Comparison of ENCODE assay signal across 16 cellular contexts in genomic region chr11:11025087-11025486, GRCh38.
DNase-seq lines count a peak whose midpoint lies in the region; ATAC-seq, FAIRE-seq and TF ChIP-seq lines count a peak whose summit lies in the region.
"Had no signal": no experiment of that assay in that cellular context is flagged by ENCODE, and none has a peak within 500 bp of the region (broad histone marks: within the 10 kb centered on the region; RNA-seq: fewer than 3 reads in every experiment).

No MANE protein-coding gene starts in this region.

- intact Hi-C loops in K562 (cut with micrococcal nuclease) = no loop called here

- peak; percentile 47 for DNase-seq in CD1c-positive myeloid dendritic cell (ENCODE audit: extremely low spot score)
- peak; percentile 36 for DNase-seq in LHCN-M2 (ENCODE audit: low read depth)
- no peak for DNase-seq in K562 (ENCODE audit: extremely low read depth in 1 of 4, low spot score in 3 of 4)
- peak; percentile 32 for DNase-seq in keratinocyte (ENCODE audit: low read depth, low spot score)
- DNase-seq in right atrium auricular region (ENCODE audit: low spot score) = no peak
- DNase-seq in activated CD8-positive, alpha-beta memory T cell treated with anti-CD3 and anti-CD28 coated beads for 24 hours = no peak
- no peak for DNase-seq in RPMI8226
- DNase-seq: activated CD4-positive, alpha-beta T cell treated with anti-CD3 and anti-CD28 coated beads, Interleukin-2, amount 10 ng/mL, durations not matched to agents 7 days and 5 days; activated naive CD4-positive, alpha-beta T cell treated with anti-CD3 and anti-CD28 coated beads, Interleukin-2, amount 50 U/mL, for 16 hours; hypothalamus; kidney glomerular epithelial cell; midbrain; NCI-H82; PC-9; stimulated activated naive CD8-positive, alpha-beta T cell treated with anti-CD3 and anti-CD28 coated beads, Interleukin-15, amount 100 ng/mL, for 72 hours had no signal

- POLR2A ChIA-PET in K562 (lab: Yijun Ruan, JAX) = interaction anchor here (0.6 to 1.7 kb wide), 2 partner anchors 14 to 232 kb away, joined by 3 to 5 read pairs; no protein-coding TSS in a partner anchor

- no TSS peak for BruUV-seq in K562 (replicated peaks; lab: Mats Ljungman, UMichigan)

- no peak for TF ChIP-seq EP300 in K562 (IDR thresholded peaks at IDR 0.05; ENCODE audit: low read length)

- dilution Hi-C loops in keratinocyte (cut with MboI; ENCODE audit: extremely low pct_ligation_motif_present, low sequenced_read_pairs) = no loop called here

- no peaks in the 10 kb centered on the region for H3K27me3 ChIP-seq in K562 (ENCODE audit: control insufficient read depth in 2 of 2, insufficient read depth in 2 of 2, low read length in 2 of 2)
- no peaks in the 10 kb centered on the region for H3K27me3 ChIP-seq in keratinocyte (ENCODE audit: control insufficient read depth, extremely low read depth, insufficient read depth, low read length)
- H3K27me3 ChIP-seq in right atrium auricular region = no peaks in the 10 kb centered on the region

- no peaks in the 10 kb centered on the region for H3K79me2 ChIP-seq in K562 (ENCODE audit: control insufficient read depth, insufficient read depth, low read length)
- no peaks in the 10 kb centered on the region for H3K79me2 ChIP-seq in keratinocyte (ENCODE audit: control insufficient read depth, insufficient read depth, low read length)

- TF ChIP-seq CTCF in K562 (IDR thresholded peaks at IDR 0.05 in 2 of 3, conservative IDR thresholded peaks at IDR 0.05 in 1 of 3; ENCODE audit: insufficient read depth in 2 of 3, low read depth in 1 of 3, low read length in 3 of 3) (no peak), keratinocyte (optimal IDR thresholded peaks at IDR 0.05 in 1 of 3, IDR thresholded peaks at IDR 0.05 in 1 of 3, conservative IDR thresholded peaks at IDR 0.05 in 1 of 3; ENCODE audit: extremely low read depth in 1 of 3, insufficient read depth in 2 of 3, low read length in 3 of 3) (no peak), right atrium auricular region (IDR thresholded peaks at IDR 0.05) (no peak)

- H2AFZ ChIP-seq in K562 (ENCODE audit: low read depth, low read length) = no peak overlapping the region
- no peak overlapping the region for H2AFZ ChIP-seq in keratinocyte (ENCODE audit: control insufficient read depth, low read length)
- H2AFZ ChIP-seq: PC-9 had no signal

- 4% methylated on average over 2 of the region's 2 CpGs for WGBS in K562 (ENCODE audit: insufficient coverage, low coverage, missing lambda C conversion rate)

- H3K9ac ChIP-seq in K562 (ENCODE audit: insufficient read depth in 1 of 2, low read depth in 2 of 2, low read length in 2 of 2) = no peak overlapping the region
- no peak overlapping the region for H3K9ac ChIP-seq in keratinocyte (ENCODE audit: control insufficient read depth, extremely low read depth, insufficient read depth, low read length)

- peaks cover 0 to 4% of the 10 kb centered on the region in 2 experiments; a peak in 2 of 5 replicates for H3K4me1 ChIP-seq in K562 (replicated peaks in 1 of 2; ENCODE audit: control insufficient read depth in 2 of 2, insufficient read depth in 2 of 2, low read length in 2 of 2)
- H3K4me1 ChIP-seq in keratinocyte (ENCODE audit: control insufficient read depth, extremely low read depth, insufficient read depth, low read length) = peaks cover 11% of the 10 kb centered on the region
- H3K4me1 ChIP-seq in right atrium auricular region = no peaks in the 10 kb centered on the region

- in situ Hi-C loops in K562 (cut with MboI) = no loop called here

- no peak for FAIRE-seq in K562 (lab: Jason Lieb, UNC)
- FAIRE-seq in keratinocyte (lab: Jason Lieb, UNC) = peak; percentile 64

- H3K4me2 ChIP-seq in K562 (ENCODE audit: insufficient read depth, low read length) (no peak overlapping the region), keratinocyte (ENCODE audit: control insufficient read depth, extremely low read depth, insufficient read depth, low read depth, low read length) (no peak overlapping the region)
- H3K4me2 ChIP-seq: PC-9 had no signal

- TF ChIP-seq RAD21 in K562 (CRISPR knock-in tag; conservative IDR thresholded peaks at IDR 0.05 in 1 of 2, IDR thresholded peaks at IDR 0.05 in 1 of 2) = no peak

- H3K9me3 ChIP-seq in K562 (replicated peaks; ENCODE audit: control insufficient read depth, insufficient read depth, low read depth, low read length) = no peaks in the 10 kb centered on the region
- no peaks in the 10 kb centered on the region for H3K9me3 ChIP-seq in keratinocyte (ENCODE audit: control insufficient read depth, low read depth, low read length)
- H3K9me3 ChIP-seq in right atrium auricular region = no peaks in the 10 kb centered on the region

- no peak overlapping the region for H3K27ac ChIP-seq in K562 (ENCODE audit: extremely low read depth, low read depth, low read length)
- no peak overlapping the region for H3K27ac ChIP-seq in keratinocyte (ENCODE audit: control insufficient read depth, insufficient read depth, low read length)
- H3K27ac ChIP-seq in right atrium auricular region = no peak overlapping the region
- H3K27ac ChIP-seq: PC-9 had no signal

- no peak for ATAC-seq in K562
- no peak for ATAC-seq in GM19455 (IDR thresholded peaks at IDR 0.05; ENCODE audit: unreplicated experiment)
- ATAC-seq: stimulated activated naive CD8-positive, alpha-beta T cell treated with anti-CD3 and anti-CD28 coated beads, Interleukin-15, amount 100 ng/mL, for 72 hours had no signal

- CTCF ChIA-PET in K562 (lab: Yijun Ruan, JAX; ENCODE audit: low intra/inter-chr PET ratio) = interaction anchor here (0.5 kb wide), 1 partner anchor 231 kb away, joined by 3 read pairs; no protein-coding TSS in a partner anchor

- TF ChIP-seq POLR2A in K562 (conservative IDR thresholded peaks at IDR 0.05) = no peak

- no peaks in the 10 kb centered on the region for H3K9me1 ChIP-seq in K562 (ENCODE audit: control insufficient read depth, insufficient read depth, low read length)
- H3K9me1 ChIP-seq in keratinocyte (ENCODE audit: control insufficient read depth, extremely low read depth, insufficient read depth, low read length) = no peaks in the 10 kb centered on the region

- no peaks in the 10 kb centered on the region for H3K36me3 ChIP-seq in K562 (ENCODE audit: control insufficient read depth, insufficient read depth, low read length)
- H3K36me3 ChIP-seq in keratinocyte (ENCODE audit: control insufficient read depth in 2 of 2, extremely low read depth in 1 of 2, insufficient read depth in 2 of 2, low read length in 2 of 2) = no peaks in the 10 kb centered on the region
- H3K36me3 ChIP-seq in right atrium auricular region = no peaks in the 10 kb centered on the region

- H4K20me1 ChIP-seq in K562 (replicated peaks; ENCODE audit: control insufficient read depth, insufficient read depth, low read length) (no peaks in the 10 kb centered on the region), keratinocyte (ENCODE audit: control insufficient read depth, extremely low read depth, insufficient read depth, low read length) (no peaks in the 10 kb centered on the region)

- H3K4me3 ChIP-seq in K562 (no peak overlapping the region), keratinocyte (ENCODE audit: control insufficient read depth in 2 of 3, extremely low read depth in 1 of 3, insufficient read depth in 2 of 3, low read depth in 1 of 3, low read length in 3 of 3) (no peak overlapping the region), right atrium auricular region (no peak overlapping the region)
- H3K4me3 ChIP-seq: PC-9 had no signal

TF ChIP-seq in K562, 482 proteins besides CTCF, POLR2A, EP300 and RAD21:
- TF ChIP-seq KDM1A (IDR thresholded peaks at IDR 0.05) (no peak), FOSL1 (tag; conservative IDR thresholded peaks at IDR 0.05) (0 out of 2 replicates have a peak, but pooled peaks have one; percentile 19)

Comparison
In these comparisons a context has a peak if more than half of its experiments do, and no peak if none do; other contexts are left out.
1. DNase-seq: peak in CD1c-positive myeloid dendritic cell (single experiment), LHCN-M2 (single experiment) and keratinocyte (single experiment); none in K562 (0 of 4), right atrium auricular region (single experiment), activated CD8-positive, alpha-beta memory T cell treated with anti-CD3 and anti-CD28 coated beads for 24 hours (single experiment) and RPMI8226 (single experiment).